ENCODE assay signal across 19 cellular contexts in genomic region chr18:64519191-64519590, GRCh38.
DNase-seq lines count a peak whose midpoint lies in the region.
"Had no signal": no experiment of that assay in that cellular context is flagged by ENCODE, and none has a peak within 500 bp of the region (broad histone marks: within the 10 kb centered on the region; RNA-seq: fewer than 3 reads in every experiment).

No MANE protein-coding gene starts in this region.

- peak; percentile 2 to 35 for DNase-seq in NCI-H524 (lab: John Stamatoyannopoulos, UW)
- DNase-seq in NCI-H524 treated with DMSO at 0.1 percent for 48 hours (lab: John Stamatoyannopoulos, UW), result no peak
- peak; percentile 12 to 75 for DNase-seq in HAP-1 (ENCODE audit: low spot score in 2 of 2)
- peak; percentile 8 for DNase-seq in SK-N-DZ (ENCODE audit: low spot score)
- peak; percentile 45 for DNase-seq in retina
- no peak for DNase-seq in activated T-helper 2 cell treated with anti-CD3 and anti-CD28 coated beads, Interferon-gamma antibody, Interleukin-2, Interleukin-4, amounts not matched to agents 10 μg/mL and 5 μg/mL and 100 μg/mL, durations not matched to agents 14 hours and 24 hours and 36 hours (ENCODE audit: low spot score)
- DNase-seq in mesenteric fat pad (ENCODE audit: low spot score), result no peak
- DNase-seq in SKM-1 treated with dmso at 0.1 percent for 144 hours (lab: John Stamatoyannopoulos, UW; ENCODE audit: unreplicated experiment), result no peak
- DNase-seq: 8988T; C1 segment of cervical spinal cord; CD4-positive, CD25-positive, alpha-beta regulatory T cell; CD8-positive, alpha-beta memory T cell; COR-L47; DMS153; DMS79; GDM1; GOT3; H9 had no signal

- no peaks in the 10 kb centered on the region for H3K4me1 Mint-ChIP-seq in activated T-helper 2 cell treated with anti-CD3 and anti-CD28 coated beads, Interferon-gamma antibody, Interleukin-2, Interleukin-4, amounts not matched to agents 10 μg/mL and 5 μg/mL and 100 μg/mL, durations not matched to agents 14 hours and 24 hours and 36 hours (ENCODE audit: low read depth)
- H3K4me1 Mint-ChIP-seq: B cell; CD4-positive, CD25-positive, alpha-beta regulatory T cell; CD8-positive, alpha-beta memory T cell had no signal

- no peak overlapping the region for H3K4me3 ChIP-seq in HAP-1

- no peaks in the 10 kb centered on the region for H3K9me3 ChIP-seq in HAP-1

- no peaks in the 10 kb centered on the region for H3K4me1 ChIP-seq in HAP-1

- intact Hi-C loops in activated T-helper 2 cell treated with anti-CD3 and anti-CD28 coated beads, Interferon-gamma antibody, Interleukin-2, Interleukin-4, amounts not matched to agents 10 μg/mL and 5 μg/mL and 100 μg/mL, durations not matched to agents 14 hours and 24 hours and 36 hours (cut with micrococcal nuclease), result no loop called here

- no peak overlapping the region for H3K4me3 Mint-ChIP-seq in activated T-helper 2 cell treated with anti-CD3 and anti-CD28 coated beads, Interferon-gamma antibody, Interleukin-2, Interleukin-4, amounts not matched to agents 10 μg/mL and 5 μg/mL and 100 μg/mL, durations not matched to agents 14 hours and 24 hours and 36 hours (ENCODE audit: low read depth)
- H3K4me3 Mint-ChIP-seq: B cell; CD4-positive, CD25-positive, alpha-beta regulatory T cell; CD8-positive, alpha-beta memory T cell; H9 had no signal

- H3K9me3 Mint-ChIP-seq in activated T-helper 2 cell treated with anti-CD3 and anti-CD28 coated beads, Interferon-gamma antibody, Interleukin-2, Interleukin-4, amounts not matched to agents 10 μg/mL and 5 μg/mL and 100 μg/mL, durations not matched to agents 14 hours and 24 hours and 36 hours, result peaks cover 33% of the 10 kb centered on the region

- no peaks in the 10 kb centered on the region for H3K36me3 ChIP-seq in HAP-1 (replicated peaks)

- H3K27me3 Mint-ChIP-seq in activated T-helper 2 cell treated with anti-CD3 and anti-CD28 coated beads, Interferon-gamma antibody, Interleukin-2, Interleukin-4, amounts not matched to agents 10 μg/mL and 5 μg/mL and 100 μg/mL, durations not matched to agents 14 hours and 24 hours and 36 hours (ENCODE audit: low read depth), result no peaks in the 10 kb centered on the region
- H3K27me3 Mint-ChIP-seq: CD4-positive, CD25-positive, alpha-beta regulatory T cell; CD8-positive, alpha-beta memory T cell had no signal

- no peak overlapping the region for H3K27ac Mint-ChIP-seq in activated T-helper 2 cell treated with anti-CD3 and anti-CD28 coated beads, Interferon-gamma antibody, Interleukin-2, Interleukin-4, amounts not matched to agents 10 μg/mL and 5 μg/mL and 100 μg/mL, durations not matched to agents 14 hours and 24 hours and 36 hours
- H3K27ac Mint-ChIP-seq: B cell; CD4-positive, CD25-positive, alpha-beta regulatory T cell; CD8-positive, alpha-beta memory T cell; H9 had no signal

- no peaks in the 10 kb centered on the region for H3K36me3 Mint-ChIP-seq in activated T-helper 2 cell treated with anti-CD3 and anti-CD28 coated beads, Interferon-gamma antibody, Interleukin-2, Interleukin-4, amounts not matched to agents 10 μg/mL and 5 μg/mL and 100 μg/mL, durations not matched to agents 14 hours and 24 hours and 36 hours (ENCODE audit: low read depth)
- H3K36me3 Mint-ChIP-seq: CD4-positive, CD25-positive, alpha-beta regulatory T cell; CD8-positive, alpha-beta memory T cell had no signal

- in situ Hi-C loops in HAP-1 (cut with MboI; ENCODE audit: low sequenced_read_pairs), result no loop called here

- no peaks in the 10 kb centered on the region for H3K27me3 ChIP-seq in HAP-1 (ENCODE audit: low read depth)

Comparison
In these comparisons a context has a peak if more than half of its experiments do, and no peak if none do; other contexts are left out.
1. DNase-seq: peak in NCI-H524 (2 of 2), HAP-1 (2 of 2), SK-N-DZ (single experiment) and retina (single experiment); none in NCI-H524 treated with DMSO at 0.1 percent for 48 hours (single experiment), activated T-helper 2 cell treated with anti-CD3 and anti-CD28 coated beads, Interferon-gamma antibody, Interleukin-2, Interleukin-4, amounts not matched to agents 10 μg/mL and 5 μg/mL and 100 μg/mL, durations not matched to agents 14 hours and 24 hours and 36 hours (single experiment), mesenteric fat pad (single experiment) and SKM-1 treated with dmso at 0.1 percent for 144 hours (single experiment).